ENCODE assay signal across 20 cellular contexts in the genomic region with DNA sequence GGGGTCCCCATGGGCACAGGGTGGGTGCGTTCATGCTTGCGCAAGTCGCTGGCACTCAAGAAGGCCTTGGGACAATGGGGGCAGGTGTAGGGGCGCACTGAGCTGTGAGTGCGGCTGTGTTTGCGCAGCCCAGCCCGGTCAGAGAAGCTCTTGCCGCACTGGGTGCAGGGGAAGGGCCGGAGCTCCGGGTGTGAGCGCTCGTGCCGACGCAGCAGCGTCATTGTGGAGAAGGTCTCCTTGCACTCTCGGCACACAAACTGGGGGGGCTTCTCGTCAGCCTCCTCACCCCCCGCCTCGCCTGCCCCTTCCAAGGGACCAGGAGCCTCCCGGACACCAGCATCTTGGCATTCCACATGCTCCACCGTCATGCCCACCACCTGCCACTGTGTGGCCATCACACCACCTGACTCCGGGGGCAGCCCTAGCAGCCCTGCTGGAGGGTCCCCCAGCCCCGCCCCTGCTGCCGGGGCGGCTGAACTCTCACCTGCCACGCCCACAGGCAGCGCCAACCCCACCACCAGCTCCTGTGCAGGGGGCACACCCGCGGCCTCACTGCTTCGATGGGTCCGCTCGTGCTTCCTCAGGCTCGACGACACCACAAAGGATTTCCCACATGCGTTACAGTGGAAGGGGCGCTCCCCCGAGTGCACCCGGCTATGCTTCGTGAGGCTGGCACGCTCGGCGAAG. TPM values are rescaled to one million over a fixed set of nuclear protein-coding genes. Genes with fewer than 3 reads are reported as not detected.
A peak's percentile ranks its signal among the peaks of the same experiment; 100 is the strongest.
DNase-seq lines count a peak whose midpoint lies in the region; ATAC-seq and TF ChIP-seq lines count a peak whose summit lies in the region.
"Had no signal": no experiment of that assay in that cellular context is flagged by ENCODE, and none has a peak within 500 bp of the region (broad histone marks: within the 10 kb centered on the region; RNA-seq: fewer than 3 reads in every experiment).

No MANE protein-coding gene starts in this region.

- CTCF ChIA-PET in RWPE1 (lab: Yijun Ruan, JAX) = interaction anchor here (0.7 kb wide), 1 partner anchor 35 kb away, joined by 3 read pairs; no protein-coding TSS in a partner anchor
- CTCF ChIA-PET in activated CD8-positive, alpha-beta T cell treated with anti-CD3 and anti-CD28 coated beads for 36 hours (lab: Charles Lee) = interaction anchor here (1.4 kb wide), 1 partner anchor 76 kb away, joined by 5 read pairs; the partner anchor contains the start of gene HSD3B7

- ATAC-seq in lung (ENCODE audit: insufficient read depth, low FRiP score) (no peak), HG03039 (IDR thresholded peaks at IDR 0.05; ENCODE audit: unreplicated experiment) (no peak)
- ATAC-seq in activated CD8-positive, alpha-beta T cell treated with anti-CD3 and anti-CD28 coated beads for 36 hours = no peak
- ATAC-seq: A549, PC-3 had no signal

- H3K4me3 Mint-ChIP-seq in activated CD8-positive, alpha-beta T cell treated with anti-CD3 and anti-CD28 coated beads for 36 hours = no peak overlapping the region
- H3K4me3 Mint-ChIP-seq: CD4-positive, alpha-beta T cell; IgD-negative memory B cell had no signal

- no peaks in the 10 kb centered on the region for H3K27me3 ChIP-seq in lung (ENCODE audit: control insufficient read depth, insufficient read depth)
- H3K27me3 ChIP-seq: MG63 had no signal

- intact Hi-C loops in activated CD8-positive, alpha-beta T cell treated with anti-CD3 and anti-CD28 coated beads for 36 hours (cut with micrococcal nuclease) = no loop called here

- H3K27ac Mint-ChIP-seq in activated CD8-positive, alpha-beta T cell treated with anti-CD3 and anti-CD28 coated beads for 36 hours = no peak overlapping the region
- H3K27ac Mint-ChIP-seq: CD4-positive, alpha-beta T cell; IgD-negative memory B cell had no signal

- H3K4me3 ChIP-seq in lung = peak overlapping the region; percentile 10
- H3K4me3 ChIP-seq: A549, HAP-1, MG63 had no signal

- H3K9me3 Mint-ChIP-seq in activated CD8-positive, alpha-beta T cell treated with anti-CD3 and anti-CD28 coated beads for 36 hours = no peaks in the 10 kb centered on the region
- H3K9me3 Mint-ChIP-seq: CD4-positive, alpha-beta T cell; IgD-negative memory B cell had no signal

- DNase-seq in RWPE1 (ENCODE audit: low spot score) = no peak
- no peak for DNase-seq in lung (ENCODE audit: low spot score)
- DNase-seq in activated CD8-positive, alpha-beta T cell treated with anti-CD3 and anti-CD28 coated beads for 36 hours = no peak
- DNase-seq: CD4-positive, alpha-beta T cell; DMS153; GDM1; Kasumi-1; MG63; NCI-H1092; NCI-H1436 treated with DMSO at 0.1 percent for 48 hours; NCI-H2029; NCI-H345; NCI-H526; PC-3; RPMI8226 had no signal

- H3K4me1 Mint-ChIP-seq in activated CD8-positive, alpha-beta T cell treated with anti-CD3 and anti-CD28 coated beads for 36 hours (ENCODE audit: low read depth) = peaks cover 29% of the 10 kb centered on the region

- H3K36me3 Mint-ChIP-seq in activated CD8-positive, alpha-beta T cell treated with anti-CD3 and anti-CD28 coated beads for 36 hours (ENCODE audit: low read depth) = peaks cover 23% of the 10 kb centered on the region

- 95 to 96% methylated on average over 42 of the region's 42 CpGs for WGBS in lung, 2 donors

- H3K27me3 Mint-ChIP-seq in activated CD8-positive, alpha-beta T cell treated with anti-CD3 and anti-CD28 coated beads for 36 hours = no peaks in the 10 kb centered on the region
- H3K27me3 Mint-ChIP-seq: CD4-positive, alpha-beta T cell; IgD-negative memory B cell had no signal

- peaks cover 0 to 4% of the 10 kb centered on the region in 2 donors for H3K9me3 ChIP-seq in lung (ENCODE audit: control insufficient read depth in 2 of 2, insufficient read depth in 1 of 2, low read length in 1 of 2)
- H3K9me3 ChIP-seq: A549, HAP-1, MG63 had no signal

- TF ChIP-seq CTCF in RWPE1 (conservative IDR thresholded peaks at IDR 0.05; ENCODE audit: low read depth) (no peak), lung (IDR thresholded peaks at IDR 0.05; ENCODE audit: control extremely low read depth, extremely low read depth) (no peak)
- no peak for TF ChIP-seq CTCF in activated CD8-positive, alpha-beta T cell treated with anti-CD3 and anti-CD28 coated beads for 36 hours (IDR thresholded peaks at IDR 0.05)

- peaks cover 13 to 25% of the 10 kb centered on the region in 2 donors for H3K36me3 ChIP-seq in lung (ENCODE audit: control insufficient read depth in 2 of 2, insufficient read depth in 2 of 2, low read length in 2 of 2)

- POLR2A ChIA-PET in RWPE1 (lab: Yijun Ruan, JAX; ENCODE audit: low non-redundant PET) = no interaction called here
- POLR2A ChIA-PET in activated CD8-positive, alpha-beta T cell treated with anti-CD3 and anti-CD28 coated beads for 36 hours (lab: Charles Lee) = no interaction called here

- H3K4me1 ChIP-seq in lung (ENCODE audit: control insufficient read depth in 2 of 2, insufficient read depth in 2 of 2, low read length in 2 of 2) = peaks cover 5 to 13% of the 10 kb centered on the region in 2 donors
- H3K4me1 ChIP-seq: HAP-1 had no signal

- H3K27ac ChIP-seq in RWPE1 (peak overlapping the region; percentile 10; the same call in 1 of the 2 replicates), lung (ENCODE audit: low read depth in 1 of 2, low read length in 1 of 2) (no peak overlapping the region)
- H3K27ac ChIP-seq: A549, HL-60 had no signal

RNA-seq across cellular contexts. Expression of gene ZNF668, which starts 12.8 kb away (rescaled TPM):
- 10 to 100 TPM in 1 of 2 donors, 1 to 10 TPM in 1; 4.0 to 13.2 TPM for total RNA-seq in lung
- polyA plus RNA-seq in lung = 10 to 100 TPM; 10.7 TPM
- 10 to 100 TPM; 16.2 to 18.8 TPM for total RNA-seq in activated CD8-positive, alpha-beta T cell treated with anti-CD3 and anti-CD28 coated beads for 36 hours

RNA-seq across cellular contexts. Expression of gene ZNF646, which starts 13.0 kb away (rescaled TPM):
- 10 to 100 TPM; 12.7 to 20.5 TPM for total RNA-seq in lung
- 10 to 100 TPM in 1 of 2 donors, 1 to 10 TPM in 1; 8.4 to 12.2 TPM for polyA plus RNA-seq in lung
- total RNA-seq in activated CD8-positive, alpha-beta T cell treated with anti-CD3 and anti-CD28 coated beads for 36 hours = 10 to 100 TPM; 22.0 to 24.4 TPM

RNA-seq across cellular contexts. Expression of gene PRSS53, which starts 27.5 kb away (rescaled TPM):
- 1 to 10 TPM; 1.4 to 2.2 TPM for total RNA-seq in lung
- 1 to 10 TPM; 1.6 to 2.3 TPM for polyA plus RNA-seq in lung
- 1 to 10 TPM; 5.5 to 8.6 TPM for total RNA-seq in activated CD8-positive, alpha-beta T cell treated with anti-CD3 and anti-CD28 coated beads for 36 hours

RNA-seq across cellular contexts. Expression of gene STX4, which starts 27.9 kb away (rescaled TPM):
- 10 to 100 TPM; 41.6 to 81.1 TPM for total RNA-seq in lung
- 10 to 100 TPM; 90.4 to 98.3 TPM for polyA plus RNA-seq in lung
- total RNA-seq in activated CD8-positive, alpha-beta T cell treated with anti-CD3 and anti-CD28 coated beads for 36 hours = 10 to 100 TPM; 25.2 to 27.7 TPM

RNA-seq across cellular contexts. Expression of gene VKORC1, which starts 33.3 kb away (rescaled TPM):
- 10 to 100 TPM; 49.4 to 74.3 TPM for total RNA-seq in lung
- polyA plus RNA-seq in lung = 100 to 1,000 TPM in 1 of 2 donors, 10 to 100 TPM in 1; 66.8 to 118 TPM
- 10 to 100 TPM; 68.5 to 71.5 TPM for total RNA-seq in activated CD8-positive, alpha-beta T cell treated with anti-CD3 and anti-CD28 coated beads for 36 hours
